Comparison of ENCODE assay signal across 12 cellular contexts in genomic region chr12:92398565-92399309, GRCh38.
DNase-seq lines count a peak whose midpoint lies in the region; ATAC-seq and TF ChIP-seq lines count a peak whose summit lies in the region.
"Had no signal": no experiment of that assay in that cellular context is flagged by ENCODE, and none has a peak within 500 bp of the region (broad histone marks: within the 10 kb centered on the region; RNA-seq: fewer than 3 reads in every experiment).

No MANE protein-coding gene starts in this region.

- POLR2A ChIA-PET in OCI-LY7 (lab: Charles Lee), result interaction anchor here (0.5 to 2.7 kb wide), 8 partner anchors 14 to 196 kb away, joined by 3 to 27 read pairs (median 5); no protein-coding TSS in a partner anchor

- H3K9me2 ChIP-seq in OCI-LY7 (ENCODE audit: insufficient read depth, low read length), result no peaks in the 10 kb centered on the region

- CTCF ChIA-PET in OCI-LY7 (lab: Charles Lee; ENCODE audit: unreplicated experiment), result no interaction called here

- H3K36me3 ChIP-seq in OCI-LY7 (ENCODE audit: insufficient read depth, low read length) (no peaks in the 10 kb centered on the region; the same call in 1 of the 2 replicates), left lung (no peaks in the 10 kb centered on the region)
- no peaks in the 10 kb centered on the region for H3K36me3 ChIP-seq in effector memory CD4-positive, alpha-beta T cell (ENCODE audit: control insufficient read depth, insufficient read depth, low read length)

- H3K9me3 ChIP-seq in OCI-LY7 (ENCODE audit: low read length), result peaks cover 10% of the 10 kb centered on the region; the same call in 1 of the 2 replicates
- peaks cover under 1% of the 10 kb centered on the region for H3K9me3 ChIP-seq in effector memory CD4-positive, alpha-beta T cell (ENCODE audit: control insufficient read depth, low read length)
- H3K9me3 ChIP-seq in left lung, result peaks cover 0 to 5% of the 10 kb centered on the region in 2 donors

- no peaks in the 10 kb centered on the region for H3K79me2 ChIP-seq in OCI-LY7 (ENCODE audit: insufficient read depth, low read depth, low read length)

- H4K20me1 ChIP-seq in OCI-LY7 (ENCODE audit: insufficient read depth, low read length), result no peaks in the 10 kb centered on the region

- peak overlapping the region; percentile 12; the same call in 1 of the 2 replicates for H3K4me2 ChIP-seq in OCI-LY7 (ENCODE audit: low read length)

- intact Hi-C loops in OCI-LY7 (cut with micrococcal nuclease; ENCODE audit: unreplicated experiment) (no loop called here), left lung (cut with DNase I) (no loop called here)

- TF ChIP-seq CTCF in OCI-LY7 (conservative IDR thresholded peaks at IDR 0.05; ENCODE audit: low read length) (no peak), left lung (IDR thresholded peaks at IDR 0.05) (no peak)

- peak overlapping the region; percentile 24; the same call in 1 of the 2 replicates for H2AFZ ChIP-seq in OCI-LY7 (ENCODE audit: low read length)

- H3K4me1 ChIP-seq in OCI-LY7 (ENCODE audit: insufficient read depth, low read length, poor library complexity, severe bottlenecking) (peaks cover 55% of the 10 kb centered on the region), left lung (no peaks in the 10 kb centered on the region)
- peaks cover 74% of the 10 kb centered on the region for H3K4me1 ChIP-seq in effector memory CD4-positive, alpha-beta T cell (ENCODE audit: control insufficient read depth, insufficient read depth, low read length, poor library complexity, severe bottlenecking)
- H3K4me1 ChIP-seq: Caco-2 had no signal

- DNase-seq in OCI-LY7 (ENCODE audit: low spot score) (peak; percentile 13), renal cortical epithelial cell (ENCODE audit: low read depth) (peak; percentile 11), left lung (no peak), NCI-H187 treated with DMSO at 0.1 percent for 48 hours (lab: John Stamatoyannopoulos, UW) (no peak)
- peak in 1 of 3 donors; percentile 9 for DNase-seq in effector memory CD4-positive, alpha-beta T cell
- DNase-seq in stimulated activated CD4-positive, alpha-beta T cell treated with anti-CD3 and anti-CD28 coated beads, Interleukin-2, amount 100 ng/mL, for 24 hours, result no peak
- DNase-seq: Caco-2, H7, NCI-H2171 had no signal

- H3K27ac ChIP-seq in OCI-LY7 (ENCODE audit: low read depth, low read length, poor library complexity, severe bottlenecking), result no peak overlapping the region
- peak overlapping the region; percentile 78 for H3K27ac ChIP-seq in effector memory CD4-positive, alpha-beta T cell (ENCODE audit: insufficient read depth, low read length, poor library complexity, severe bottlenecking)
- H3K27ac ChIP-seq in left lung, result no peak overlapping the region

- ATAC-seq in GM21529 (IDR thresholded peaks at IDR 0.05; ENCODE audit: unreplicated experiment), result peak; percentile 38
- ATAC-seq in left lung, result no peak
- no peak for ATAC-seq in HG03520 (IDR thresholded peaks at IDR 0.05; ENCODE audit: unreplicated experiment)
- ATAC-seq: SK-N-SH treated with all-trans-retinoic acid at 6 μM for 48 hours had no signal

- no peaks in the 10 kb centered on the region for H3K27me3 ChIP-seq in effector memory CD4-positive, alpha-beta T cell (replicated peaks; ENCODE audit: control insufficient read depth, insufficient read depth, low read length, poor library complexity, severe bottlenecking)
- H3K27me3 ChIP-seq in left lung, result no peaks in the 10 kb centered on the region

- H3K4me3 ChIP-seq in OCI-LY7 (ENCODE audit: low read depth, low read length, poor library complexity, severe bottlenecking), result no peak overlapping the region
- no peak overlapping the region for H3K4me3 ChIP-seq in effector memory CD4-positive, alpha-beta T cell (ENCODE audit: insufficient read depth, low read depth, low read length, poor library complexity, severe bottlenecking)
- H3K4me3 ChIP-seq in left lung, result no peak overlapping the region

- BruUV-seq in OCI-LY7 (replicated peaks; lab: Mats Ljungman, UMichigan), result no TSS peak

Comparison
In these comparisons a context has a peak if more than half of its experiments do, and no peak if none do; other contexts are left out.
1. DNase-seq: peak in OCI-LY7 (single experiment) and renal cortical epithelial cell (single experiment); none in left lung (0 of 2), stimulated activated CD4-positive, alpha-beta T cell treated with anti-CD3 and anti-CD28 coated beads, Interleukin-2, amount 100 ng/mL, for 24 hours (0 of 2) and NCI-H187 treated with DMSO at 0.1 percent for 48 hours (single experiment).